8 cellular contexts compared by ENCODE assay signal in the genomic region with DNA sequence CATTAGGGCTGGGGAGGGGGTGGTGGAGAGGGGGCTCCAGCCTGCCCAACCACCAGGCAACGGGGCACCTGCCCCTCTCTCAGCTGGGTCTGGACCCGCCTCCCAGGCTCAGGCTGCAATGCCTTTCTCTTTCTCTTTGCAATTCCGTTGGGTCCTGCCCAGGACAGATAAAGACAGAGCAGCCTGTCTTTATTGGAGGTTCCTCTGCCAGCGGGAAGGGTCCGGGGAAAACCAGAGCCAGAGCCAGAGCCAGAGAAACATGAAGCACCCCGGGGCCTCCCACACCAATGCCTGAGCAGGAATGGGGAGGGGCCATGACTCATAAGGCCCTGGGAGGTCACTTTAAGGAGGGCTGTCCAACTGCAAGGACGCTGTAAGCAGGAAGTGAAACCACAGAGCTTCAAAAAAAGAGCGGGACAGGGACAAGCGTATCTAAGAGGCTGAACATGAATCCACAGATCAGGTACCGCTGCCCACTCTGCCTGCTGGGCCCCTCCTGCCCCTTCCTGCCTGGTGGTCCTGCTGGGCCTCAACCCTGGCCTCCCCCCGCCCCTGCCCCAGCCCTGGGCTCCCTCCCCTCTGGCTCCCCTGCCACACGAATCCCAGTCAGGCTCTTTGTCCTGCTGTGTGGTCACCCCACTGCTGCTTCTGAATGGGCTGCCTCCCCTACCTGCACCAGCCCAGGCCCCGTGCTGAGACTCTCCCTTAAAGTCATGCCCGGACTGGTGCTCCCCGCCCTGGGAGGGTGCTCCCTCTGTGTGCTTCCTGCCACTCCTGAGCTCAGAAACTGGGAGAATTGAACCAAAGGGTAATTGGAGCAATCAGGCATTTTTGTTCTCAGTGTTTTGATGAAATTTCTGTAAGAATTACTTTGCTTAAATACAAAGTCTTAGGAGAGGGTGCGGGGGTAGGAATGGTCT. TPM values are rescaled to one million over a fixed set of nuclear protein-coding genes. Genes with fewer than 3 reads are reported as not detected.
DNase-seq lines count a peak whose midpoint lies in the region; ATAC-seq, FAIRE-seq and TF ChIP-seq lines count a peak whose summit lies in the region.

A gene (plus strand): TSS at position 340 of the 920 bp plus-strand sequence. CDS start 107 bp downstream, at position 447.

- H3K36me3 ChIP-seq in trophoblast cell (ENCODE audit: control insufficient read depth in 1 of 2, insufficient read depth in 2 of 2, low read length in 2 of 2) = no peaks in the 10 kb centered on the region
- no peaks in the 10 kb centered on the region for H3K36me3 ChIP-seq in tibial artery

- ATAC-seq in GM18520 (IDR thresholded peaks at IDR 0.05; ENCODE audit: unreplicated experiment) (peak; percentile 41), HG03354 (IDR thresholded peaks at IDR 0.05; ENCODE audit: poor library complexity, severe bottlenecking, unreplicated experiment) (peak; percentile 59), Right ventricle myocardium inferior (peak; percentile 98)

- H3K9me3 Mint-ChIP-seq in activated naive CD4-positive, alpha-beta T cell treated with anti-CD3 and anti-CD28 coated beads for 36 hours = peaks cover 10% of the 10 kb centered on the region

- intact Hi-C loops in activated naive CD4-positive, alpha-beta T cell treated with anti-CD3 and anti-CD28 coated beads for 36 hours (cut with micrococcal nuclease) = loop anchor here (1.0 to 10.0 kb wide), 2 partner anchors 21 to 277 kb away; a partner anchor contains a TSS
- intact Hi-C loops in Right ventricle myocardium inferior (cut with DNase I) (no loop called here), tibial artery (cut with DNase I; ENCODE audit: low total_unique reads) (loop anchor here (5.0 kb wide), 1 partner anchor 110 kb away; a partner anchor contains a TSS)

- H2BK12ac ChIP-seq in trophoblast cell (ENCODE audit: low read length) = peak within 1 kb of the TSS; percentile 42

- H4K12ac ChIP-seq in trophoblast cell (ENCODE audit: low read depth, low read length) = no peak within 1 kb of the TSS

- peak within 1 kb of the TSS; percentile 3 for H3K4me2 ChIP-seq in trophoblast cell (ENCODE audit: low read length)

- H3K4me1 ChIP-seq in trophoblast cell (ENCODE audit: control insufficient read depth in 1 of 2, insufficient read depth in 2 of 2, low read length in 2 of 2) (peaks cover 4 to 12% of the 10 kb centered on the region in 2 experiments), tibial artery (peaks cover 0 to 18% (median 5%) of the 10 kb centered on the region in 4 donors)

- no peaks in the 10 kb centered on the region for H3K79me2 ChIP-seq in trophoblast cell (ENCODE audit: control insufficient read depth, insufficient read depth, low read length, poor library complexity)

- H3K23ac ChIP-seq in trophoblast cell (ENCODE audit: low read length) = no peak within 1 kb of the TSS

- H3K9me3 ChIP-seq in trophoblast cell (ENCODE audit: insufficient read depth, low read depth, low read length) (peaks cover 9% of the 10 kb centered on the region), tibial artery (no peaks in the 10 kb centered on the region)

- H2BK120ac ChIP-seq in trophoblast cell (ENCODE audit: insufficient read depth, low read length, poor library complexity) = no peak within 1 kb of the TSS

- peak; percentile 26 for DNase-seq in SIG-M5 (lab: John Stamatoyannopoulos, UW)
- peak; percentile 87 for DNase-seq in activated naive CD4-positive, alpha-beta T cell treated with anti-CD3 and anti-CD28 coated beads for 36 hours
- peak; percentile 82 for DNase-seq in Right ventricle myocardium inferior (ENCODE audit: missing footprints)
- DNase-seq in trophoblast cell = peak; percentile 95 to 97
- peak; percentile 91 to 93 for DNase-seq in tibial artery

- peak within 1 kb of the TSS; percentile 60 for H3K4me3 Mint-ChIP-seq in activated naive CD4-positive, alpha-beta T cell treated with anti-CD3 and anti-CD28 coated beads for 36 hours

- FAIRE-seq in A204.1 (lab: Jason Lieb, UNC) = peak; percentile 100

- H3K9ac ChIP-seq in trophoblast cell (ENCODE audit: low read length) = no peak within 1 kb of the TSS

- WGBS in trophoblast cell (ENCODE audit: extremely low coverage, insufficient coverage, insufficient read length) = no CpG with 5 or more reads among the region's 16 CpGs

- H3K4me3 ChIP-seq in trophoblast cell (ENCODE audit: low read depth, low read length) (no peak within 1 kb of the TSS), tibial artery (peak within 1 kb of the TSS; percentile 55)

- H3K27me3 Mint-ChIP-seq in activated naive CD4-positive, alpha-beta T cell treated with anti-CD3 and anti-CD28 coated beads for 36 hours (ENCODE audit: low read depth) = no peaks in the 10 kb centered on the region

- no peak within 1 kb of the TSS for H2AFZ ChIP-seq in trophoblast cell (ENCODE audit: insufficient read depth, low read length, poor library complexity)

- no peak within 1 kb of the TSS for H3K4ac ChIP-seq in trophoblast cell (ENCODE audit: low read depth, low read length)

- H2BK5ac ChIP-seq in trophoblast cell (ENCODE audit: low read depth, low read length, poor library complexity) = no peak within 1 kb of the TSS

- peaks cover 4% of the 10 kb centered on the region for H3K79me1 ChIP-seq in trophoblast cell (ENCODE audit: low read length)

- peak within 1 kb of the TSS; percentile 75 for H3K27ac Mint-ChIP-seq in activated naive CD4-positive, alpha-beta T cell treated with anti-CD3 and anti-CD28 coated beads for 36 hours

- H3K18ac ChIP-seq in trophoblast cell (ENCODE audit: low read length) = no peak within 1 kb of the TSS

- H4K8ac ChIP-seq in trophoblast cell (ENCODE audit: low read depth, low read length) = no peak within 1 kb of the TSS

- no peak within 1 kb of the TSS for H2AK5ac ChIP-seq in trophoblast cell (ENCODE audit: low read length)

- H4K91ac ChIP-seq in trophoblast cell (ENCODE audit: low read depth, low read length) = peak within 1 kb of the TSS; percentile 57

- peaks cover 52% of the 10 kb centered on the region for H3K4me1 Mint-ChIP-seq in activated naive CD4-positive, alpha-beta T cell treated with anti-CD3 and anti-CD28 coated beads for 36 hours (ENCODE audit: low read depth)

- H3K27ac ChIP-seq in trophoblast cell (ENCODE audit: low read depth, low read length) = peak within 1 kb of the TSS; percentile 33
- peak within 1 kb of the TSS in 1 of 2 donors; percentile 42 for H3K27ac ChIP-seq in tibial artery

- H3K27me3 ChIP-seq in trophoblast cell (ENCODE audit: insufficient read depth, low read length) = no peaks in the 10 kb centered on the region
- no peaks in the 10 kb centered on the region for H3K27me3 ChIP-seq in tibial artery

- TF ChIP-seq CTCF in tibial artery (IDR thresholded peaks at IDR 0.05) = no peak

- CTCF ChIA-PET in activated naive CD4-positive, alpha-beta T cell treated with anti-CD3 and anti-CD28 coated beads for 36 hours (lab: Charles Lee) = interaction anchor here (1.1 to 2.5 kb wide), 3 partner anchors 9 to 112 kb away, joined by 5 to 10 read pairs (median 7); no protein-coding TSS in a partner anchor

- H3K14ac ChIP-seq in trophoblast cell (ENCODE audit: low read length) = no peak within 1 kb of the TSS

- H3K36me3 Mint-ChIP-seq in activated naive CD4-positive, alpha-beta T cell treated with anti-CD3 and anti-CD28 coated beads for 36 hours (ENCODE audit: low read depth) = no peaks in the 10 kb centered on the region

RNA-seq across cellular contexts. Expression of the gene that starts here (rescaled TPM):
- total RNA-seq in activated naive CD4-positive, alpha-beta T cell treated with anti-CD3 and anti-CD28 coated beads for 36 hours = 1 to 10 TPM; 5.5 to 6.0 TPM
- 0.78 TPM for total RNA-seq in Right ventricle myocardium inferior
- polyA plus RNA-seq in trophoblast cell (2013) = 2.4 and 2.5 TPM in 2 replicates

Comparison
In these comparisons a context has a peak if more than half of its experiments do, and no peak if none do; other contexts are left out.
1. Peak in DNase-seq and ATAC-seq in Right ventricle myocardium inferior; RNA of the gene not detected or under 1 TPM.
2. ATAC-seq: peak in every context shown above with its lines; median percentile 98 in Right ventricle myocardium inferior; 59 in HG03354; 41 in GM18520.
3. DNase-seq: peak in every context shown above with its lines; median percentile 96 in trophoblast cell; 92 in tibial artery; 87 in activated naive CD4-positive, alpha-beta T cell treated with anti-CD3 and anti-CD28 coated beads for 36 hours; 82 in Right ventricle myocardium inferior; 26 in SIG-M5.